In the genomic region with DNA sequence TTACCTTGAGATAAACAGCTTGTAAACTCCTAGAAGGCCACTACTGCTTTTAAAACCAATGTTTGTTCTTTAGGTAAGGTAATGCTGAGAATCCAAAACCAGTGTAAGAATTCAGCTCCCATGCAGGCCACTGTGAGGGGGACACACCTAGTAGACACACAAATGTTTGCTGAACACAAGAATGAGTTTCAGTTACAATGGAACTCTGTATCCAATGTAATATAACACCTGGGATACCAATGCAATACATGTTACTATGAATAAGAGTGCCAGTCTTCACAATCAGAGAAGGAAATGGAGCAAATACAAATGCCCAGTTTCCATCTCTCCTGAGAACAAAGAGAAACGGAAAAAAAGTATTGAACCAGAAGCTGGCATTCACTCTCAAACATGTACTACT, we compare ENCODE assay signal across 18 cellular contexts.
DNase-seq lines count a peak whose midpoint lies in the region; ATAC-seq, FAIRE-seq and TF ChIP-seq lines count a peak whose summit lies in the region.
"Had no signal": no experiment of that assay in that cellular context is flagged by ENCODE, and none has a peak within 500 bp of the region (broad histone marks: within the 10 kb centered on the region; RNA-seq: fewer than 3 reads in every experiment).

No MANE protein-coding gene starts in this region.

- peaks cover 32% of the 10 kb centered on the region for H3K9me1 ChIP-seq in IMR-90 (ENCODE audit: insufficient read depth, low read length)
- no peaks in the 10 kb centered on the region for H3K9me1 ChIP-seq in endothelial cell of umbilical vein (replicated peaks; ENCODE audit: control insufficient read depth, extremely low read depth, insufficient read depth, low read length)

- H3K14ac ChIP-seq in IMR-90 (replicated peaks; ENCODE audit: low read depth, low read length), result no peak overlapping the region

- POLR2A ChIA-PET in IMR-90 (lab: Charles Lee; ENCODE audit: unreplicated experiment) (no interaction called here), endothelial cell of umbilical vein (lab: Charles Lee) (no interaction called here)

- TF ChIP-seq POLR2A in IMR-90 (IDR thresholded peaks at IDR 0.05; ENCODE audit: low read depth, low read length), result no peak
- no peak for TF ChIP-seq POLR2A in endothelial cell of umbilical vein (IDR thresholded peaks at IDR 0.05; ENCODE audit: low read depth, low read length)
- TF ChIP-seq POLR2A in gastrocnemius medialis (IDR thresholded peaks at IDR 0.05), result no peak

- H3K56ac ChIP-seq in IMR-90 (ENCODE audit: extremely low read depth, insufficient read depth, low read length), result no peak overlapping the region

- H3K18ac ChIP-seq in IMR-90 (ENCODE audit: low read depth, low read length), result no peak overlapping the region

- H3K79me2 ChIP-seq in endothelial cell of umbilical vein (ENCODE audit: control insufficient read depth, insufficient read depth, low read length), result peaks cover 94% of the 10 kb centered on the region

- H2BK5ac ChIP-seq in IMR-90 (ENCODE audit: low read depth, low read length, poor library complexity, severe bottlenecking), result no peak overlapping the region

- H4K8ac ChIP-seq in IMR-90 (ENCODE audit: low read depth in 2 of 2, low read length in 2 of 2), result no peak overlapping the region

- H2BK20ac ChIP-seq in IMR-90 (ENCODE audit: low read depth, low read length), result no peak overlapping the region

- dilution Hi-C loops in IMR-90 (cut with HindIII; ENCODE audit: low sequenced_read_pairs, unreplicated experiment) (no loop called here), endothelial cell of umbilical vein (cut with MboI; ENCODE audit: extremely low pct_ligation_motif_present, low sequenced_read_pairs) (no loop called here)

- H2AK9ac ChIP-seq in IMR-90 (replicated peaks; ENCODE audit: low read depth, low read length, poor library complexity), result no peak overlapping the region

- no peak overlapping the region for H2AFZ ChIP-seq in IMR-90 (replicated peaks; ENCODE audit: low read length, poor library complexity)
- no peak overlapping the region for H2AFZ ChIP-seq in endothelial cell of umbilical vein (ENCODE audit: low read depth, low read length)

- TF ChIP-seq CTCF in IMR-90 (conservative IDR thresholded peaks at IDR 0.05; ENCODE audit: low read depth, low read length) (no peak), endothelial cell of umbilical vein (IDR thresholded peaks at IDR 0.05; ENCODE audit: extremely low read depth in 1 of 2, insufficient read depth in 1 of 2, low read depth in 1 of 2, low read length in 2 of 2) (no peak), gastrocnemius medialis (IDR thresholded peaks at IDR 0.05 in 4 of 5, conservative IDR thresholded peaks at IDR 0.05 in 1 of 5) (no peak)

- DNase-seq in IMR-90 (no peak), NCI-H526 treated with DMSO at 0.1 percent for 48 hours (lab: John Stamatoyannopoulos, UW) (peak; percentile 77), endothelial cell of umbilical vein (ENCODE audit: low read depth, low spot score) (peak; percentile 40), gastrocnemius medialis (no peak), GDM1 (lab: John Stamatoyannopoulos, UW) (no peak), DMS 273 treated with DMSO at 0.1 percent for 48 hours (lab: John Stamatoyannopoulos, UW) (no peak)
- DNase-seq: amygdala, left ventricle myocardium inferior, NCI-H1436 treated with DMSO at 0.1 percent for 48 hours, right cardiac atrium had no signal

- H3K23ac ChIP-seq in IMR-90 (ENCODE audit: low read depth, low read length), result peak overlapping the region; percentile 11; the same call in 1 of the 2 replicates

- H3K9me3 ChIP-seq in IMR-90 (ENCODE audit: control insufficient read depth, insufficient read depth, low read length) (no peaks in the 10 kb centered on the region), endothelial cell of umbilical vein (replicated peaks; ENCODE audit: control insufficient read depth, insufficient read depth, low read length) (no peaks in the 10 kb centered on the region), gastrocnemius medialis (no peaks in the 10 kb centered on the region)

- no peak overlapping the region for H4K5ac ChIP-seq in IMR-90 (ENCODE audit: low read depth, low read length)

- H3K4me1 ChIP-seq in IMR-90 (ENCODE audit: control insufficient read depth, insufficient read depth, low read length) (peaks cover 25% of the 10 kb centered on the region), endothelial cell of umbilical vein (ENCODE audit: control insufficient read depth, extremely low read depth, insufficient read depth, low read length) (peaks cover 57% of the 10 kb centered on the region), gastrocnemius medialis (peaks cover 19 to 25% of the 10 kb centered on the region in 2 donors)

- no peak for TF ChIP-seq RAD21 in IMR-90 (IDR thresholded peaks at IDR 0.05; ENCODE audit: low read length)

- in situ Hi-C loops in IMR-90 (cut with MboI; ENCODE audit: low sequenced_read_pairs), result no loop called here
- in situ Hi-C loops in gastrocnemius medialis (cut with MboI; ENCODE audit: low sequenced_read_pairs in 4 of 4), result no loop called here

- CTCF ChIA-PET in IMR-90 (lab: Yijun Ruan, JAX), result interaction anchor here (0.6 to 1.8 kb wide), 2 partner anchors 9 to 1135 kb away, joined by 3 to 4 read pairs; no protein-coding TSS in a partner anchor
- CTCF ChIA-PET in endothelial cell of umbilical vein (lab: Charles Lee), result interaction anchor here (1.0 to 13.5 kb wide), 5 partner anchors 10 to 100 kb away, joined by 3 to 347 read pairs (median 6); no protein-coding TSS in a partner anchor

- H3K27ac ChIP-seq in IMR-90 (ENCODE audit: insufficient read depth, low read length), result no peak overlapping the region
- no peak overlapping the region for H3K27ac ChIP-seq in endothelial cell of umbilical vein (ENCODE audit: insufficient read depth, low read depth, low read length)
- peak overlapping the region; percentile 24 to 75 (median 52) for H3K27ac ChIP-seq in gastrocnemius medialis
- H3K27ac ChIP-seq: esophagus muscularis mucosa, left ventricle myocardium inferior, VCaP had no signal

- WGBS in IMR-90 (ENCODE audit: extremely low coverage in 2 of 2, insufficient read length in 1 of 2), 2 experiments, result no CpG with 5 or more reads among the region's 1 CpG

- peaks cover 98% of the 10 kb centered on the region for H4K20me1 ChIP-seq in IMR-90 (ENCODE audit: insufficient read depth, low read length)
- no peaks in the 10 kb centered on the region for H4K20me1 ChIP-seq in endothelial cell of umbilical vein (replicated peaks; ENCODE audit: control insufficient read depth, extremely low read depth, insufficient read depth, low read length)

- H2AK5ac ChIP-seq in IMR-90 (ENCODE audit: low read depth, low read length), result no peak overlapping the region

- H3K4me3 ChIP-seq in IMR-90 (ENCODE audit: insufficient read depth, low read depth, low read length) (no peak overlapping the region), endothelial cell of umbilical vein (replicated peaks in 1 of 3; ENCODE audit: insufficient read depth in 1 of 3, low read depth in 1 of 3, low read length in 3 of 3) (no peak overlapping the region), gastrocnemius medialis (peak overlapping the region in 1 of 4 donors; percentile 1)
- H3K4me3 ChIP-seq: esophagus muscularis mucosa, left ventricle myocardium inferior, tibial nerve had no signal

- BruUV-seq in IMR-90 (replicated peaks; lab: Mats Ljungman, UMichigan) (no TSS peak), endothelial cell of umbilical vein (replicated peaks; lab: Mats Ljungman, UMichigan) (no TSS peak)

- ATAC-seq in IMR-90 (ENCODE audit: low read depth), result no peak
- ATAC-seq in gastrocnemius medialis, result peak; percentile 68 to 74
- ATAC-seq in GM21515 (IDR thresholded peaks at IDR 0.05; ENCODE audit: unreplicated experiment), result no peak
- ATAC-seq: right cardiac atrium; Right ventricle myocardium inferior; stimulated activated memory B cell treated with anti-CD40 and anti-IgM and Interleukin-4, amounts not matched to agents 10 μg/mL and 1 μg/mL and 100 μg/mL, for 72 hours had no signal

- H3K36me3 ChIP-seq in IMR-90 (ENCODE audit: control insufficient read depth, insufficient read depth, low read length), result peaks cover 6% of the 10 kb centered on the region
- peaks cover 0 to 5% of the 10 kb centered on the region in 2 experiments for H3K36me3 ChIP-seq in endothelial cell of umbilical vein (ENCODE audit: control insufficient read depth in 2 of 2, extremely low read depth in 1 of 2, insufficient read depth in 2 of 2, low read length in 2 of 2)
- H3K36me3 ChIP-seq in gastrocnemius medialis, result no peaks in the 10 kb centered on the region
- H3K36me3 ChIP-seq: esophagus muscularis mucosa, left ventricle myocardium inferior had no signal

- H3K79me1 ChIP-seq in IMR-90 (ENCODE audit: low read depth in 1 of 2, low read length in 2 of 2), result peaks cover 33 to 93% of the 10 kb centered on the region in 2 experiments

- no peak overlapping the region for H3K9ac ChIP-seq in IMR-90 (ENCODE audit: low read depth, low read length)
- H3K9ac ChIP-seq in endothelial cell of umbilical vein (replicated peaks; ENCODE audit: extremely low read depth, insufficient read depth, low read length), result no peak overlapping the region

- H3K4ac ChIP-seq in IMR-90 (ENCODE audit: low read depth, low read length), result no peak overlapping the region

- H2BK15ac ChIP-seq in IMR-90 (ENCODE audit: low read depth, low read length), result no peak overlapping the region

- no peak overlapping the region for H2BK120ac ChIP-seq in IMR-90 (ENCODE audit: low read depth, low read length)

- peak; percentile 54 for FAIRE-seq in endothelial cell of umbilical vein (lab: Jason Lieb, UNC)
- FAIRE-seq: G401.6, H1 had no signal

- no peak overlapping the region for H4K91ac ChIP-seq in IMR-90 (ENCODE audit: insufficient read depth, low read depth, low read length)

- no peak overlapping the region for H3K4me2 ChIP-seq in IMR-90 (ENCODE audit: low read depth, low read length)
- H3K4me2 ChIP-seq in endothelial cell of umbilical vein (ENCODE audit: insufficient read depth, low read length), result no peak overlapping the region

- intact Hi-C loops in IMR-90 (cut with micrococcal nuclease) (no loop called here), endothelial cell of umbilical vein (cut with micrococcal nuclease) (no loop called here), gastrocnemius medialis (cut with DNase I; ENCODE audit: low total_unique reads) (no loop called here)

- H3K27me3 ChIP-seq in IMR-90 (ENCODE audit: control insufficient read depth, insufficient read depth, low read length) (no peaks in the 10 kb centered on the region), endothelial cell of umbilical vein (ENCODE audit: control insufficient read depth in 2 of 2, insufficient read depth in 2 of 2, low read length in 2 of 2) (no peaks in the 10 kb centered on the region), gastrocnemius medialis (no peaks in the 10 kb centered on the region)
- H3K27me3 ChIP-seq: tibial nerve had no signal

TF ChIP-seq in IMR-90, 13 proteins besides CTCF, POLR2A, EP300 and RAD21 (continues in another document):
- TF ChIP-seq MAZ (IDR thresholded peaks at IDR 0.05; ENCODE audit: borderline replicate concordance, low read depth, low read length), result no peak
- TF ChIP-seq CEBPB (IDR thresholded peaks at IDR 0.05; ENCODE audit: low read depth, low read length), result no peak
- TF ChIP-seq FOS (IDR thresholded peaks at IDR 0.05; ENCODE audit: low read depth, low read length), result no peak

TF ChIP-seq in endothelial cell of umbilical vein, 7 proteins besides CTCF, POLR2A, EP300 and RAD21 (continues in another document):
- no peak for TF ChIP-seq MAX (IDR thresholded peaks at IDR 0.05; ENCODE audit: insufficient read depth, insufficient read length)

Comparison
In these comparisons a context has a peak if more than half of its experiments do, and no peak if none do; other contexts are left out.
1. ATAC-seq: peak in gastrocnemius medialis (2 of 2); none in IMR-90 (single experiment) and GM21515 (single experiment).
2. DNase-seq: peak in NCI-H526 treated with DMSO at 0.1 percent for 48 hours (single experiment) and endothelial cell of umbilical vein (single experiment); none in IMR-90 (single experiment), gastrocnemius medialis (0 of 2), GDM1 (single experiment) and DMS 273 treated with DMSO at 0.1 percent for 48 hours (single experiment).
3. H3K27ac ChIP-seq: peak in gastrocnemius medialis (4 of 4); none in IMR-90 (single experiment) and endothelial cell of umbilical vein (single experiment).